In genomic region chr7:148699024-148699771, GRCh38 we compare ENCODE assay signal across 8 cellular contexts. TPM values are rescaled to one million over a fixed set of nuclear protein-coding genes. Genes with fewer than 3 reads are reported as not detected.
DNase-seq lines count a peak whose midpoint lies in the region; ATAC-seq and TF ChIP-seq lines count a peak whose summit lies in the region.

No MANE protein-coding gene starts in this region.

- H3K36me3 ChIP-seq in RWPE2 (ENCODE audit: low read depth): no peaks in the 10 kb centered on the region
- H3K36me3 ChIP-seq in rectal smooth muscle tissue (ENCODE audit: control insufficient read depth, insufficient read depth, low read length): no peaks in the 10 kb centered on the region

- ATAC-seq in GM19023 (IDR thresholded peaks at IDR 0.05; ENCODE audit: unreplicated experiment) (peak; percentile 34), HG03108 (IDR thresholded peaks at IDR 0.05; ENCODE audit: unreplicated experiment) (peak; percentile 30), RWPE2 (ENCODE audit: low read depth) (peak; percentile 53), left cardiac atrium (peak; percentile 60 to 64)
- ATAC-seq in activated naive CD4-positive, alpha-beta T cell treated with anti-CD3 and anti-CD28 coated beads, Interleukin-2, amount 50 U/mL, for 72 hours: peak; percentile 31 to 47

- H3K27ac ChIP-seq in C4-2B (peak overlapping the region; percentile 92), RWPE2 (ENCODE audit: poor library complexity, severe bottlenecking) (peak overlapping the region; percentile 85), rectal smooth muscle tissue (ENCODE audit: low read depth, low read length) (peak overlapping the region; percentile 91)

- TF ChIP-seq CTCF in C4-2B (conservative IDR thresholded peaks at IDR 0.05): no peak
- no peak for TF ChIP-seq CTCF in RWPE2 (IDR thresholded peaks at IDR 0.05; ENCODE audit: poor library complexity, severe bottlenecking)

- intact Hi-C loops in left cardiac atrium (cut with DNase I): no loop called here

- no peaks in the 10 kb centered on the region for H3K9me3 ChIP-seq in RWPE2 (ENCODE audit: severe bottlenecking)

- peak overlapping the region; percentile 81 for H3K9ac ChIP-seq in rectal smooth muscle tissue (ENCODE audit: low read length)

- peaks cover 19 to 27% of the 10 kb centered on the region in 2 donors for H3K36me3 Mint-ChIP-seq in activated naive CD4-positive, alpha-beta T cell treated with anti-CD3 and anti-CD28 coated beads, Interleukin-2, amount 50 U/mL, for 72 hours

- peaks cover 21% of the 10 kb centered on the region for H3K4me1 ChIP-seq in RWPE2 (ENCODE audit: insufficient read depth, poor library complexity, severe bottlenecking)
- peaks cover 13% of the 10 kb centered on the region for H3K4me1 ChIP-seq in rectal smooth muscle tissue (ENCODE audit: control insufficient read depth, insufficient read depth, low read length)

- H3K9me3 Mint-ChIP-seq in activated naive CD4-positive, alpha-beta T cell treated with anti-CD3 and anti-CD28 coated beads, Interleukin-2, amount 50 U/mL, for 72 hours: no peaks in the 10 kb centered on the region

- H3K4me3 ChIP-seq in RWPE2 (ENCODE audit: severe bottlenecking) (peak overlapping the region; percentile 96), rectal smooth muscle tissue (ENCODE audit: low read length) (peak overlapping the region; percentile 85)

- H3K27me3 ChIP-seq in RWPE2 (ENCODE audit: insufficient read depth, poor library complexity, severe bottlenecking) (no peaks in the 10 kb centered on the region), rectal smooth muscle tissue (ENCODE audit: control insufficient read depth, insufficient read depth, low read length) (no peaks in the 10 kb centered on the region)

- DNase-seq in RWPE2 (ENCODE audit: low spot score) (no peak), left cardiac atrium (peak; percentile 79), kidney glomerular epithelial cell (lab: John Stamatoyannopoulos, UW) (no peak)
- peak; percentile 68 to 82 for DNase-seq in activated naive CD4-positive, alpha-beta T cell treated with anti-CD3 and anti-CD28 coated beads, Interleukin-2, amount 50 U/mL, for 72 hours (ENCODE audit: low spot score in 2 of 2)

- H3K27ac Mint-ChIP-seq in activated naive CD4-positive, alpha-beta T cell treated with anti-CD3 and anti-CD28 coated beads, Interleukin-2, amount 50 U/mL, for 72 hours: peak overlapping the region; percentile 81 to 97

RNA-seq across cellular contexts. Expression of gene CUL1, which starts 0.5 kb away (rescaled TPM):
- total RNA-seq in activated naive CD4-positive, alpha-beta T cell treated with anti-CD3 and anti-CD28 coated beads, Interleukin-2, amount 50 U/mL, for 72 hours: 10 to 100 TPM; 52.1 to 80.0 TPM
- 10 to 100 TPM; 40.8 to 52.2 TPM for total RNA-seq in left cardiac atrium

Comparison
In these comparisons a context has a peak if more than half of its experiments do, and no peak if none do; other contexts are left out.
1. DNase-seq: peak in activated naive CD4-positive, alpha-beta T cell treated with anti-CD3 and anti-CD28 coated beads, Interleukin-2, amount 50 U/mL, for 72 hours (2 of 2) and left cardiac atrium (single experiment); none in RWPE2 (single experiment) and kidney glomerular epithelial cell (single experiment).
2. Peak in every context shown above with its lines, with median percentiles within 50 percentile points of each other: H3K27ac ChIP-seq and ATAC-seq.